Comparison of ENCODE assay signal across 26 cellular contexts in genomic region chr12:25827747-25828146, GRCh38.
DNase-seq lines count a peak whose midpoint lies in the region; ATAC-seq and TF ChIP-seq lines count a peak whose summit lies in the region.
"Had no signal": no experiment of that assay in that cellular context is flagged by ENCODE, and none has a peak within 500 bp of the region (broad histone marks: within the 10 kb centered on the region; RNA-seq: fewer than 3 reads in every experiment).

No MANE protein-coding gene starts in this region.

- no peaks in the 10 kb centered on the region for H3K36me3 Mint-ChIP-seq in glutamatergic neuron (ENCODE audit: unreplicated experiment)
- H3K36me3 Mint-ChIP-seq: IgD-negative memory B cell had no signal

- H3K23ac ChIP-seq in neuronal stem cell (ENCODE audit: low read depth, low read length, poor library complexity), result no peak overlapping the region

- H3K27me3 Mint-ChIP-seq in glutamatergic neuron (ENCODE audit: unreplicated experiment), result no peaks in the 10 kb centered on the region
- H3K27me3 Mint-ChIP-seq: CD4-positive, alpha-beta T cell had no signal

- no peak overlapping the region for H2BK12ac ChIP-seq in neuronal stem cell (ENCODE audit: low read length)

- H3K9ac ChIP-seq in neuronal stem cell (ENCODE audit: low read depth, low read length, poor library complexity), result no peak overlapping the region
- H3K9ac ChIP-seq: BLaER1 treated with 17β-estradiol and CSF1 and Interleukin-3, amounts not matched to agents 10 nM and 100 nM; KMS-11 had no signal

- H3K4me2 ChIP-seq in neuronal stem cell (ENCODE audit: insufficient read depth, low read length, poor library complexity, severe bottlenecking), result no peak overlapping the region
- H3K4me2 ChIP-seq: BLaER1 treated with 17β-estradiol and CSF1 and Interleukin-3, amounts not matched to agents 10 nM and 100 nM; KMS-11 had no signal

- H3K4me3 ChIP-seq in AG04450 (ENCODE audit: low read depth, low read length), result no peak overlapping the region
- H3K4me3 ChIP-seq in esophagus muscularis mucosa, result no peak overlapping the region
- H3K4me3 ChIP-seq in neuronal stem cell (ENCODE audit: low read length in 2 of 2), result no peak overlapping the region
- no peak overlapping the region for H3K4me3 ChIP-seq in gastrocnemius medialis
- H3K4me3 ChIP-seq: BLaER1 treated with 17β-estradiol and CSF1 and Interleukin-3, amounts not matched to agents 10 nM and 100 nM; GM23248; SJSA1 had no signal

- H3K4me1 ChIP-seq in esophagus muscularis mucosa (peaks cover 2 to 41% (median 37%) of the 10 kb centered on the region in 4 donors), neuronal stem cell (ENCODE audit: control insufficient read depth in 2 of 2, insufficient read depth in 1 of 2, low read depth in 1 of 2, low read length in 2 of 2) (peaks cover 0 to 2% of the 10 kb centered on the region in 2 donors), gastrocnemius medialis (no peaks in the 10 kb centered on the region)
- H3K4me1 ChIP-seq: BLaER1 treated with 17β-estradiol and CSF1 and Interleukin-3, amounts not matched to agents 10 nM and 100 nM; SJSA1 had no signal

- CTCF ChIA-PET in AG04450 (lab: Charles Lee), result no interaction called here

- H4K8ac ChIP-seq in neuronal stem cell (ENCODE audit: low read depth, low read length), result no peak overlapping the region

- H3K4ac ChIP-seq in neuronal stem cell (ENCODE audit: low read length), result no peak overlapping the region

- H3K4me3 Mint-ChIP-seq in glutamatergic neuron (ENCODE audit: unreplicated experiment), result no peak overlapping the region
- H3K4me3 Mint-ChIP-seq: CD4-positive, alpha-beta T cell; H9; IgD-negative memory B cell had no signal

- H3K27ac ChIP-seq in AG04450 (ENCODE audit: low read depth, low read length) (peak overlapping the region; percentile 39), esophagus muscularis mucosa (replicated peaks in 1 of 4) (peak overlapping the region; percentile 32 to 71 (median 62)), neuronal stem cell (replicated peaks; ENCODE audit: low read length) (no peak overlapping the region), gastrocnemius medialis (no peak overlapping the region)
- H3K27ac ChIP-seq: BLaER1 treated with 17β-estradiol and CSF1 and Interleukin-3, amounts not matched to agents 10 nM and 100 nM; KMS-11; SJSA1 had no signal

- WGBS in esophagus muscularis mucosa, result 48% methylated on average over 3 of the region's 3 CpGs
- no CpG with 5 or more reads among the region's 3 CpGs for WGBS in neuronal stem cell (ENCODE audit: extremely low coverage in 2 of 2, insufficient read length in 2 of 2, insufficient replicate concordance in 1 of 2), 2 donors

- peaks cover 3% of the 10 kb centered on the region for H3K9me3 Mint-ChIP-seq in glutamatergic neuron (ENCODE audit: unreplicated experiment)
- H3K9me3 Mint-ChIP-seq: CD4-positive, alpha-beta T cell; H9; IgD-negative memory B cell had no signal

- intact Hi-C loops in esophagus muscularis mucosa (cut with DNase I), result loop anchor here (10.0 kb wide), 1 partner anchor 243 kb away; no protein-coding TSS in a partner anchor
- intact Hi-C loops in gastrocnemius medialis (cut with DNase I; ENCODE audit: low total_unique reads), result no loop called here

- peak overlapping the region; percentile 27 for H2AFZ ChIP-seq in neuronal stem cell (ENCODE audit: low read length)
- H2AFZ ChIP-seq: GM23248 had no signal

- TF ChIP-seq CTCF in AG04450 (IDR thresholded peaks at IDR 0.05; ENCODE audit: low read depth, low read length) (no peak), esophagus muscularis mucosa (IDR thresholded peaks at IDR 0.05) (no peak), glutamatergic neuron (IDR thresholded peaks at IDR 0.05; ENCODE audit: partially characterized antibody, unreplicated experiment) (no peak), gastrocnemius medialis (IDR thresholded peaks at IDR 0.05 in 4 of 5, conservative IDR thresholded peaks at IDR 0.05 in 1 of 5) (no peak), GM13976 (IDR thresholded peaks at IDR 0.05; ENCODE audit: borderline replicate concordance, control extremely low read depth, extremely low read depth, insufficient read depth, missing control alignments) (no peak)

- H3K79me1 ChIP-seq in neuronal stem cell (ENCODE audit: low read depth, low read length), result no peaks in the 10 kb centered on the region

- H3K27me3 ChIP-seq in AG04450 (ENCODE audit: control insufficient read depth, insufficient read depth, low read length) (no peaks in the 10 kb centered on the region), esophagus muscularis mucosa (no peaks in the 10 kb centered on the region), neuronal stem cell (ENCODE audit: control insufficient read depth in 3 of 3, insufficient read depth in 3 of 3, low read depth in 1 of 3, low read length in 3 of 3) (no peaks in the 10 kb centered on the region), gastrocnemius medialis (no peaks in the 10 kb centered on the region)
- H3K27me3 ChIP-seq: BLaER1 treated with 17β-estradiol and CSF1 and Interleukin-3, amounts not matched to agents 10 nM and 100 nM; SJSA1 had no signal

- H3K36me3 ChIP-seq in esophagus muscularis mucosa (no peaks in the 10 kb centered on the region), neuronal stem cell (replicated peaks in 1 of 2; ENCODE audit: control insufficient read depth in 2 of 2, insufficient read depth in 2 of 2, low read length in 2 of 2) (no peaks in the 10 kb centered on the region), gastrocnemius medialis (no peaks in the 10 kb centered on the region)
- H3K36me3 ChIP-seq: BLaER1 treated with 17β-estradiol and CSF1 and Interleukin-3, amounts not matched to agents 10 nM and 100 nM; SJSA1 had no signal

- peaks cover 31% of the 10 kb centered on the region for H3K4me1 Mint-ChIP-seq in glutamatergic neuron (ENCODE audit: low read depth, unreplicated experiment)
- H3K4me1 Mint-ChIP-seq: IgD-negative memory B cell had no signal

- no peak overlapping the region for H2BK5ac ChIP-seq in neuronal stem cell (ENCODE audit: low read length)

- no peak for TF ChIP-seq EP300 in esophagus muscularis mucosa (IDR thresholded peaks at IDR 0.05)

- H3K9me3 ChIP-seq in AG04450 (ENCODE audit: control insufficient read depth, insufficient read depth, low read length) (no peaks in the 10 kb centered on the region; the same call in 1 of the 2 replicates), esophagus muscularis mucosa (no peaks in the 10 kb centered on the region), neuronal stem cell (replicated peaks in 1 of 2; ENCODE audit: control insufficient read depth in 2 of 2, insufficient read depth in 1 of 2, low read depth in 1 of 2, low read length in 2 of 2) (no peaks in the 10 kb centered on the region), gastrocnemius medialis (no peaks in the 10 kb centered on the region)
- H3K9me3 ChIP-seq: BLaER1 treated with 17β-estradiol and CSF1 and Interleukin-3, amounts not matched to agents 10 nM and 100 nM; SJSA1 had no signal

- in situ Hi-C loops in gastrocnemius medialis (cut with MboI; ENCODE audit: low sequenced_read_pairs in 4 of 4) (no loop called here), GM13976 (cut with MboI; ENCODE audit: low sequenced_read_pairs, unreplicated experiment) (no loop called here)

- no peak for ATAC-seq in gastrocnemius medialis

- no peak overlapping the region for H4K91ac ChIP-seq in neuronal stem cell (ENCODE audit: low read depth, low read length, poor library complexity)

- no peak overlapping the region for H2BK15ac ChIP-seq in neuronal stem cell (ENCODE audit: low read length)

- no peak overlapping the region for H3K18ac ChIP-seq in neuronal stem cell (ENCODE audit: low read length)

- POLR2A ChIA-PET in AG04450 (lab: Yijun Ruan, JAX), result interaction anchor here (0.7 kb wide), 1 partner anchor 60 kb away, joined by 4 read pairs; no protein-coding TSS in a partner anchor

- no peak overlapping the region for H2BK120ac ChIP-seq in neuronal stem cell (ENCODE audit: low read depth, low read length)

- H3K27ac Mint-ChIP-seq in glutamatergic neuron (ENCODE audit: unreplicated experiment), result peak overlapping the region; percentile 2
- H3K27ac Mint-ChIP-seq: CD4-positive, alpha-beta T cell; H9; IgD-negative memory B cell had no signal

- no peak for TF ChIP-seq POLR2A in esophagus muscularis mucosa (IDR thresholded peaks at IDR 0.05; ENCODE audit: low read depth)
- TF ChIP-seq POLR2A in gastrocnemius medialis (IDR thresholded peaks at IDR 0.05), result no peak

- no peak overlapping the region for H3K14ac ChIP-seq in neuronal stem cell (ENCODE audit: low read length)

- DNase-seq in AG04450 (ENCODE audit: low read depth, low spot score) (no peak), esophagus muscularis mucosa (ENCODE audit: extremely low spot score) (no peak), glutamatergic neuron (no peak), neuronal stem cell (ENCODE audit: low spot score) (no peak), gastrocnemius medialis (no peak), GM13976 (ENCODE audit: low spot score) (no peak), MV-4-11 (lab: John Stamatoyannopoulos, UW) (no peak), NCI-H345 treated with DMSO at 0.1 percent for 48 hours (lab: John Stamatoyannopoulos, UW; ENCODE audit: unreplicated experiment) (no peak)
- DNase-seq: AML-193; CD4-positive, alpha-beta T cell; GM23248; H9; MM.1S; NCI-H1048; NCI-H1417 treated with DMSO at 0.1 percent for 48 hours; NCI-H1694 treated with DMSO at 0.1 percent for 48 hours; NCI-H2081; NCI-H2227 treated with DMSO at 0.1 percent for 48 hours; NCI-H510A; NCI-H69; Right ventricle myocardium superior; RPMI8226 had no signal

- no peak overlapping the region for H2AK5ac ChIP-seq in neuronal stem cell (ENCODE audit: low read depth, low read length)

Comparison
In these comparisons a context has a peak if more than half of its experiments do, and no peak if none do; other contexts are left out.
1. H3K27ac ChIP-seq: peak in AG04450 (single experiment) and esophagus muscularis mucosa (4 of 4); none in neuronal stem cell (single experiment) and gastrocnemius medialis (0 of 4).